In genomic region chr1:116224111-116224510, GRCh38 we compare ENCODE assay signal across 17 cellular contexts.
DNase-seq lines count a peak whose midpoint lies in the region; ATAC-seq and TF ChIP-seq lines count a peak whose summit lies in the region.
"Had no signal": no experiment of that assay in that cellular context is flagged by ENCODE, and none has a peak within 500 bp of the region (broad histone marks: within the 10 kb centered on the region; RNA-seq: fewer than 3 reads in every experiment).

No MANE protein-coding gene starts in this region.

- CTCF ChIA-PET in OCI-LY7 (lab: Charles Lee; ENCODE audit: unreplicated experiment): interaction anchor here (1.4 kb wide), 1 partner anchor 260 kb away, joined by 4 read pairs; no protein-coding TSS in a partner anchor

- H2AFZ ChIP-seq in OCI-LY7 (ENCODE audit: low read length): peak overlapping the region; percentile 75; the same call in 1 of the 2 replicates
- H2AFZ ChIP-seq: GM23338 had no signal

- no TSS peak for BruUV-seq in OCI-LY7 (replicated peaks; lab: Mats Ljungman, UMichigan)

- POLR2A ChIA-PET in OCI-LY7 (lab: Charles Lee): interaction anchor here (0.8 to 1.1 kb wide), 4 partner anchors 16 to 60 kb away, joined by 3 to 5 read pairs (median 3); no protein-coding TSS in a partner anchor

- peak; percentile 30 for DNase-seq in COLO829 (ENCODE audit: low spot score)
- DNase-seq in NCI-H526 (lab: John Stamatoyannopoulos, UW): peak; percentile 99 to 100
- no peak for DNase-seq in OCI-LY7 (ENCODE audit: low spot score)
- no peak for DNase-seq in mucosa of descending colon
- no peak for DNase-seq in type B pancreatic cell (ENCODE audit: extremely low spot score, unreplicated experiment)
- no peak for DNase-seq in posterior vena cava (ENCODE audit: low spot score)
- no peak for DNase-seq in SW480 (ENCODE audit: low spot score)
- DNase-seq: Calu3; CD4-positive, alpha-beta memory T cell; DND-41; HCEC 1CT had no signal

- no peaks in the 10 kb centered on the region for H3K4me1 Mint-ChIP-seq in type B pancreatic cell (ENCODE audit: unreplicated experiment)
- H3K4me1 Mint-ChIP-seq: CD14-positive monocyte had no signal

- peak overlapping the region; percentile 45 for H3K27ac ChIP-seq in OCI-LY7 (ENCODE audit: low read depth, low read length, poor library complexity, severe bottlenecking)
- H3K27ac ChIP-seq: 22Rv1, HL-60 had no signal

- no peaks in the 10 kb centered on the region for H3K36me3 Mint-ChIP-seq in type B pancreatic cell
- H3K36me3 Mint-ChIP-seq: CD14-positive monocyte; CD4-positive, alpha-beta memory T cell had no signal

- H3K27me3 Mint-ChIP-seq in type B pancreatic cell: no peaks in the 10 kb centered on the region
- H3K27me3 Mint-ChIP-seq: CD4-positive, alpha-beta memory T cell had no signal

- H3K36me3 ChIP-seq in OCI-LY7 (ENCODE audit: insufficient read depth, low read length) (no peaks in the 10 kb centered on the region), mucosa of descending colon (ENCODE audit: low read depth) (no peaks in the 10 kb centered on the region)
- H3K36me3 ChIP-seq: BLaER1 had no signal

- H3K9me3 ChIP-seq in OCI-LY7 (ENCODE audit: low read length) (no peaks in the 10 kb centered on the region), mucosa of descending colon (no peaks in the 10 kb centered on the region)
- H3K9me3 ChIP-seq: BLaER1 had no signal

- H3K9me2 ChIP-seq in OCI-LY7 (ENCODE audit: insufficient read depth, low read length): no peaks in the 10 kb centered on the region

- no peak overlapping the region for H3K4me3 Mint-ChIP-seq in type B pancreatic cell
- H3K4me3 Mint-ChIP-seq: CD14-positive monocyte; CD4-positive, alpha-beta memory T cell; GM23338 had no signal

- H3K9me3 Mint-ChIP-seq in type B pancreatic cell: peaks cover 4% of the 10 kb centered on the region
- H3K9me3 Mint-ChIP-seq: CD14-positive monocyte; CD4-positive, alpha-beta memory T cell; GM23338 had no signal

- peak overlapping the region; percentile 61 for H3K4me2 ChIP-seq in OCI-LY7 (ENCODE audit: low read length)
- H3K4me2 ChIP-seq: GM23338 had no signal

- H3K4me3 ChIP-seq in OCI-LY7 (ENCODE audit: low read depth, low read length, poor library complexity, severe bottlenecking) (no peak overlapping the region), mucosa of descending colon (no peak overlapping the region)
- H3K4me3 ChIP-seq: BLaER1, GM23338 had no signal

- H3K4me1 ChIP-seq in OCI-LY7 (ENCODE audit: insufficient read depth, low read length, poor library complexity, severe bottlenecking) (peaks cover 69% of the 10 kb centered on the region), mucosa of descending colon (ENCODE audit: low read depth) (no peaks in the 10 kb centered on the region)

- intact Hi-C loops in OCI-LY7 (cut with micrococcal nuclease; ENCODE audit: unreplicated experiment): no loop called here
- intact Hi-C loops in mucosa of descending colon (cut with DNase I, micrococcal nuclease): no loop called here
- intact Hi-C loops in posterior vena cava (cut with DNase I): no loop called here

- TF ChIP-seq CTCF in OCI-LY7 (conservative IDR thresholded peaks at IDR 0.05; ENCODE audit: low read length) (no peak), mucosa of descending colon (IDR thresholded peaks at IDR 0.05) (no peak), type B pancreatic cell (conservative IDR thresholded peaks at IDR 0.05) (no peak)

- H3K79me2 ChIP-seq in OCI-LY7 (ENCODE audit: insufficient read depth, low read depth, low read length): no peaks in the 10 kb centered on the region

- peak; percentile 29 for ATAC-seq in mucosa of descending colon
- ATAC-seq in GM18861 (IDR thresholded peaks at IDR 0.05; ENCODE audit: unreplicated experiment): no peak
- ATAC-seq: GM23338 had no signal

- H3K27ac Mint-ChIP-seq in type B pancreatic cell: no peak overlapping the region
- H3K27ac Mint-ChIP-seq: CD14-positive monocyte; CD4-positive, alpha-beta memory T cell; GM23338 had no signal

- no peaks in the 10 kb centered on the region for H4K20me1 ChIP-seq in OCI-LY7 (ENCODE audit: insufficient read depth, low read length)
- H4K20me1 ChIP-seq: BLaER1 had no signal

Comparison
In these comparisons a context has a peak if more than half of its experiments do, and no peak if none do; other contexts are left out.
1. DNase-seq: peak in COLO829 (single experiment) and NCI-H526 (2 of 2); none in OCI-LY7 (single experiment), mucosa of descending colon (0 of 3), type B pancreatic cell (single experiment), posterior vena cava (single experiment) and SW480 (single experiment).